In genomic region chr21:45039309-45040113, GRCh38 we compare ENCODE assay signal across 1 cellular context.
TF ChIP-seq lines count a peak whose summit lies in the region.

No MANE protein-coding gene starts in this region.

TF ChIP-seq in IMR-90, 13 proteins besides CTCF, POLR2A, EP300 and RAD21 (continued from another document):
- no peak for TF ChIP-seq ELK1 (IDR thresholded peaks at IDR 0.05; ENCODE audit: borderline replicate concordance, low read depth, low read length)
- TF ChIP-seq SMC3 (IDR thresholded peaks at IDR 0.05; ENCODE audit: low read depth, low read length), result no peak
- TF ChIP-seq CEBPB (IDR thresholded peaks at IDR 0.05; ENCODE audit: low read depth, low read length), result no peak
- no peak for TF ChIP-seq NFE2L2 (IDR thresholded peaks at IDR 0.05; ENCODE audit: low read depth, low read length)
- no peak for TF ChIP-seq USF2 (IDR thresholded peaks at IDR 0.05; ENCODE audit: low read depth, low read length)
- TF ChIP-seq BHLHE40 (IDR thresholded peaks at IDR 0.05; ENCODE audit: low read depth, low read length), result no peak
- TF ChIP-seq MAZ (IDR thresholded peaks at IDR 0.05; ENCODE audit: borderline replicate concordance, low read depth, low read length), result no peak
